ENCODE assay signal across 8 cellular contexts in genomic region chr11:33735166-33735425, GRCh38. TPM values are rescaled to one million over a fixed set of nuclear protein-coding genes. Genes with fewer than 3 reads are reported as not detected.
DNase-seq lines count a peak whose midpoint lies in the region; ATAC-seq and TF ChIP-seq lines count a peak whose summit lies in the region.

No MANE protein-coding gene starts in this region.

- ATAC-seq in activated CD8-positive, alpha-beta T cell treated with anti-CD3 and anti-CD28 coated beads, Interleukin-2, amount 10 ng/mL, durations not matched to agents 7 days and 5 days: peak; percentile 11

- peaks cover 35% of the 10 kb centered on the region for H3K4me1 ChIP-seq in CD4-positive, alpha-beta memory T cell (ENCODE audit: insufficient read depth, low read length)
- peaks cover 9% of the 10 kb centered on the region for H3K4me1 ChIP-seq in iPS-18a (ENCODE audit: control insufficient read depth, low read depth, low read length)
- peaks cover 28 to 63% (median 51%) of the 10 kb centered on the region in 4 donors for H3K4me1 ChIP-seq in stomach

- no peaks in the 10 kb centered on the region for H3K27me3 ChIP-seq in CD4-positive, alpha-beta memory T cell (ENCODE audit: insufficient read depth, low read length)
- H3K27me3 ChIP-seq in iPS-18a (ENCODE audit: control insufficient read depth, insufficient read depth, low read length): peaks cover 14% of the 10 kb centered on the region
- H3K27me3 ChIP-seq in stomach: no peaks in the 10 kb centered on the region
- H3K27me3 ChIP-seq in WERI-Rb-1 (ENCODE audit: insufficient read depth, low read depth, severe bottlenecking): no peaks in the 10 kb centered on the region

- no peak for DNase-seq in CD4-positive, alpha-beta memory T cell
- no peak for DNase-seq in HEK293T (ENCODE audit: extremely low spot score)
- DNase-seq in activated CD8-positive, alpha-beta T cell treated with anti-CD3 and anti-CD28 coated beads, Interleukin-2, amount 10 ng/mL, durations not matched to agents 7 days and 5 days: no peak
- no peak for DNase-seq in stomach
- no peak for DNase-seq in cerebellar nuclear complex (lab: John Stamatoyannopoulos, UW)
- no peak for DNase-seq in WERI-Rb-1
- DNase-seq in NAMALWA (ENCODE audit: low spot score): no peak

- no peaks in the 10 kb centered on the region for H3K36me3 ChIP-seq in CD4-positive, alpha-beta memory T cell (ENCODE audit: insufficient read depth, low read length)
- H3K36me3 ChIP-seq in iPS-18a (ENCODE audit: control insufficient read depth, low read depth, low read length) (no peaks in the 10 kb centered on the region), stomach (peaks cover 0 to 20% (median 12%) of the 10 kb centered on the region in 4 donors), WERI-Rb-1 (peaks cover 3% of the 10 kb centered on the region; the same call in 1 of the 2 replicates)

- H3K9ac ChIP-seq in iPS-18a (ENCODE audit: low read length): peak overlapping the region; percentile 76

- WGBS in stomach, 5 donors: 2 to 7% (median 4%) methylated on average over 8 of the region's 8 CpGs

- peak overlapping the region; percentile 75 to 94 (median 90) for H3K27ac Mint-ChIP-seq in CD4-positive, alpha-beta memory T cell
- H3K27ac Mint-ChIP-seq in activated CD8-positive, alpha-beta T cell treated with anti-CD3 and anti-CD28 coated beads, Interleukin-2, amount 10 ng/mL, durations not matched to agents 7 days and 5 days: peak overlapping the region; percentile 75

- TF ChIP-seq CTCF in stomach (IDR thresholded peaks at IDR 0.05) (no peak), WERI-Rb-1 (IDR thresholded peaks at IDR 0.05; ENCODE audit: low read depth, low read length) (no peak)

- H3K36me3 Mint-ChIP-seq in CD4-positive, alpha-beta memory T cell: no peaks in the 10 kb centered on the region
- H3K36me3 Mint-ChIP-seq in activated CD8-positive, alpha-beta T cell treated with anti-CD3 and anti-CD28 coated beads, Interleukin-2, amount 10 ng/mL, durations not matched to agents 7 days and 5 days (ENCODE audit: low read depth): peaks cover 5% of the 10 kb centered on the region

- peak overlapping the region; percentile 75 for H3K27ac ChIP-seq in CD4-positive, alpha-beta memory T cell (ENCODE audit: low read depth, low read length)
- H3K27ac ChIP-seq in iPS-18a (ENCODE audit: low read length) (no peak overlapping the region), stomach (peak overlapping the region; percentile 93 to 98 (median 97)), WERI-Rb-1 (no peak overlapping the region)

- no peaks in the 10 kb centered on the region for H3K27me3 Mint-ChIP-seq in CD4-positive, alpha-beta memory T cell
- peaks cover 8% of the 10 kb centered on the region for H3K27me3 Mint-ChIP-seq in activated CD8-positive, alpha-beta T cell treated with anti-CD3 and anti-CD28 coated beads, Interleukin-2, amount 10 ng/mL, durations not matched to agents 7 days and 5 days (ENCODE audit: low read depth)

- peak overlapping the region; percentile 88 to 96 (median 92) for H3K4me3 Mint-ChIP-seq in CD4-positive, alpha-beta memory T cell
- peak overlapping the region; percentile 81 for H3K4me3 Mint-ChIP-seq in activated CD8-positive, alpha-beta T cell treated with anti-CD3 and anti-CD28 coated beads, Interleukin-2, amount 10 ng/mL, durations not matched to agents 7 days and 5 days

- intact Hi-C loops in CD4-positive, alpha-beta memory T cell (cut with micrococcal nuclease): loop anchor here (1.0 to 10.0 kb wide), 3 partner anchors 39 to 512 kb away; partner anchors contain the start of genes FBXO3 and HIPK3
- intact Hi-C loops in stomach (cut with DNase I; ENCODE audit: low total_unique reads): no loop called here

- no peaks in the 10 kb centered on the region for H3K9me3 ChIP-seq in CD4-positive, alpha-beta memory T cell (ENCODE audit: control insufficient read depth in 1 of 2, low read length in 2 of 2)
- no peaks in the 10 kb centered on the region for H3K9me3 ChIP-seq in iPS-18a (ENCODE audit: control insufficient read depth, low read depth, low read length)
- H3K9me3 ChIP-seq in stomach: no peaks in the 10 kb centered on the region
- no peaks in the 10 kb centered on the region for H3K9me3 ChIP-seq in WERI-Rb-1 (ENCODE audit: severe bottlenecking)

- H3K9me3 Mint-ChIP-seq in CD4-positive, alpha-beta memory T cell: peaks cover 0 to 2% (median 0%) of the 10 kb centered on the region in 8 donors
- no peaks in the 10 kb centered on the region for H3K9me3 Mint-ChIP-seq in activated CD8-positive, alpha-beta T cell treated with anti-CD3 and anti-CD28 coated beads, Interleukin-2, amount 10 ng/mL, durations not matched to agents 7 days and 5 days (ENCODE audit: insufficient read depth)

- CTCF ChIA-PET in CD4-positive, alpha-beta memory T cell (lab: Charles Lee; ENCODE audit: partially characterized antibody): interaction anchor here (2.9 kb wide), 1 partner anchor 19 kb away, joined by 9 read pairs; no protein-coding TSS in a partner anchor
- CTCF ChIA-PET in HEK293T (lab: Yijun Ruan, JAX): no interaction called here
- CTCF ChIA-PET in activated CD8-positive, alpha-beta T cell treated with anti-CD3 and anti-CD28 coated beads, Interleukin-2, amount 10 ng/mL, durations not matched to agents 7 days and 5 days (lab: Charles Lee): interaction anchor here (1.0 kb wide), 1 partner anchor 19 kb away, joined by 3 read pairs; no protein-coding TSS in a partner anchor

- POLR2A ChIA-PET in CD4-positive, alpha-beta memory T cell (lab: Charles Lee; ENCODE audit: partially characterized antibody): interaction anchor here (1.2 to 4.9 kb wide), 5 partner anchors 18 to 478 kb away, joined by 3 to 33 read pairs (median 3); partner anchors contain the start of genes C11orf91 and HIPK3
- POLR2A ChIA-PET in HEK293T (lab: Yijun Ruan, JAX): no interaction called here
- POLR2A ChIA-PET in activated CD8-positive, alpha-beta T cell treated with anti-CD3 and anti-CD28 coated beads, Interleukin-2, amount 10 ng/mL, durations not matched to agents 7 days and 5 days (lab: Charles Lee): interaction anchor here (0.6 to 1.7 kb wide), 4 partner anchors 10 to 695 kb away, joined by 3 to 6 read pairs (median 5); no protein-coding TSS in a partner anchor

- TF ChIP-seq EP300 in stomach (IDR thresholded peaks at IDR 0.05): no peak

- peaks cover 25 to 48% (median 37%) of the 10 kb centered on the region in 4 donors for H3K4me1 Mint-ChIP-seq in CD4-positive, alpha-beta memory T cell
- H3K4me1 Mint-ChIP-seq in activated CD8-positive, alpha-beta T cell treated with anti-CD3 and anti-CD28 coated beads, Interleukin-2, amount 10 ng/mL, durations not matched to agents 7 days and 5 days (ENCODE audit: low read depth): peaks cover 24% of the 10 kb centered on the region

- TF ChIP-seq POLR2A in stomach (IDR thresholded peaks at IDR 0.05): no peak

- peak overlapping the region; percentile 76 to 91 for H3K4me3 ChIP-seq in CD4-positive, alpha-beta memory T cell (ENCODE audit: low read length in 2 of 2)
- H3K4me3 ChIP-seq in iPS-18a (ENCODE audit: low read length): peak overlapping the region; percentile 80
- peak overlapping the region; percentile 65 to 93 (median 80) for H3K4me3 ChIP-seq in stomach
- H3K4me3 ChIP-seq in WERI-Rb-1 (ENCODE audit: low read depth, low read length): no peak overlapping the region

TF ChIP-seq in HEK293T, 16 proteins besides CTCF, POLR2A, EP300 and RAD21:
- TF ChIP-seq NFRKB (IDR thresholded peaks at IDR 0.05) (no peak), PKNOX1 (IDR thresholded peaks at IDR 0.05) (peak; percentile 74)

RNA-seq across cellular contexts. Expression of gene CD59, which starts 1.1 kb away (rescaled TPM):
- 100 to 1,000 TPM in 1 of 2 experiments, 10 to 100 TPM in 1; 95.8 to 100 TPM for total RNA-seq in CD4-positive, alpha-beta memory T cell
- polyA plus RNA-seq in CD4-positive, alpha-beta memory T cell: 10 to 100 TPM; 68.3 to 76.1 TPM
- total RNA-seq in activated CD8-positive, alpha-beta T cell treated with anti-CD3 and anti-CD28 coated beads, Interleukin-2, amount 10 ng/mL, durations not matched to agents 7 days and 5 days: 10 to 100 TPM; 33.7 to 35.1 TPM
- total RNA-seq in stomach: 100 to 1,000 TPM in 3 of 5 donors, 10 to 100 TPM in 1, 1 to 10 TPM in 1; 6.4 to 225 (median 111) TPM
- polyA plus RNA-seq in stomach: 100 to 1,000 TPM in 2 of 3 donors, 10 to 100 TPM in 1; 89.1 to 200 (median 166) TPM

RNA-seq across cellular contexts. Expression of gene C11orf91, which starts 34.5 kb away (rescaled TPM):
- total RNA-seq in CD4-positive, alpha-beta memory T cell: under 1 TPM in 1 of 2 experiments, not detected in 1; 0.49 TPM
- not detected for polyA plus RNA-seq in CD4-positive, alpha-beta memory T cell
- total RNA-seq in activated CD8-positive, alpha-beta T cell treated with anti-CD3 and anti-CD28 coated beads, Interleukin-2, amount 10 ng/mL, durations not matched to agents 7 days and 5 days: not detected
- not detected for total RNA-seq in stomach
- not detected for polyA plus RNA-seq in stomach

RNA-seq across cellular contexts. Expression of gene FBXO3, which starts 39.2 kb away (rescaled TPM):
- total RNA-seq in CD4-positive, alpha-beta memory T cell: 10 to 100 TPM; 55.1 to 55.6 TPM
- 10 to 100 TPM; 40.9 to 45.0 TPM for polyA plus RNA-seq in CD4-positive, alpha-beta memory T cell
- total RNA-seq in activated CD8-positive, alpha-beta T cell treated with anti-CD3 and anti-CD28 coated beads, Interleukin-2, amount 10 ng/mL, durations not matched to agents 7 days and 5 days: 10 to 100 TPM; 15.1 to 16.8 TPM
- 10 to 100 TPM in 4 of 5 donors, 1 to 10 TPM in 1; 4.9 to 63.0 (median 25.9) TPM for total RNA-seq in stomach
- polyA plus RNA-seq in stomach: 10 to 100 TPM; 14.5 to 25.7 (median 16.2) TPM

Comparison
In these comparisons a context has a peak if more than half of its experiments do, and no peak if none do; other contexts are left out.
1. H3K27ac ChIP-seq: peak in CD4-positive, alpha-beta memory T cell (single experiment) and stomach (5 of 5); none in iPS-18a (single experiment) and WERI-Rb-1 (single experiment).